Comparison of ENCODE assay signal across 14 cellular contexts in the genomic region with DNA sequence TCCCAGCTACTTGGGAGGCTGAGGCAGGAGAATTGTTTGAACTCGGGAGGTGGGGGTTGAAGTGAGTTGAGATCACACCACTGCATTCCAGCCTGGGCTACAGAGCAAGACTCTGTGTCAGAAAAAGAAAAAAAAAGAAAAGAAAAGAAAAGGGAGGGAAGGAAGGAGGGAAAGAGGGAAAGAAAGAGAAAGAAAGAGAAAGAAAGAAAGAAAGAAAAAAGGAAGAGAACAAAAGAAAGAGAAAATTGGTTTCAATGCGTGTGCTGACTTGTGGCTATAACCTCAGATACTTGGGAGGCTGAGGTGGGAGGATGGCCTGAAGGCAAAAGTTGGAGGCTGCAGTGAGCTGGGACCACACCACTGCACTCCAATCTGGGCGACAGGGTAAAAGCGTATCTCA.
"Had no signal": no experiment of that assay in that cellular context is flagged by ENCODE, and none has a peak within 500 bp of the region (broad histone marks: within the 10 kb centered on the region; RNA-seq: fewer than 3 reads in every experiment).

No MANE protein-coding gene starts in this region.

- H3K4me3 ChIP-seq: body of pancreas, colonic mucosa, esophagus muscularis mucosa had no signal

- H3K27ac ChIP-seq: body of pancreas, colonic mucosa, esophagus muscularis mucosa had no signal

- H3K36me3 ChIP-seq: colonic mucosa, esophagus muscularis mucosa, upper lobe of right lung had no signal

- H3K27me3 ChIP-seq: colonic mucosa, upper lobe of right lung had no signal

- ATAC-seq: activated T-cell treated with anti-CD3 and anti-CD28 coated beads, Interleukin-2, amount 50 U/mL, for 4 hours; body of pancreas had no signal

- H3K4me1 ChIP-seq: body of pancreas, colonic mucosa, esophagus muscularis mucosa had no signal

- DNase-seq: activated CD4-positive, alpha-beta memory T cell treated with anti-CD3 and anti-CD28 coated beads for 36 hours; activated CD4-positive, CD25-positive, alpha-beta regulatory T cell treated with anti-CD3 and anti-CD28 coated beads, Interleukin-2, amount 50 U/mL, for 72 hours; activated effector memory CD4-positive, alpha-beta T cell treated with Interleukin-2 at 50 U/mL for 16 hours; activated T-cell treated with anti-CD3 and anti-CD28 coated beads, Interleukin-2, amount 50 U/mL, for 4 hours; amniotic stem cell; body of pancreas; colonic mucosa; posterior cingulate gyrus; stimulated activated CD4-positive, alpha-beta T cell treated with anti-CD3 and anti-CD28 coated beads, Interleukin-15, amount 100 ng/mL, for 24 hours; stimulated activated CD4-positive, alpha-beta T cell treated with anti-CD3 and anti-CD28 coated beads, Interleukin-4, amount 100 ng/mL, for 1 hour; stimulated activated naive CD4-positive, alpha-beta T cell; substantia nigra; upper lobe of right lung had no signal

- H3K9me3 ChIP-seq: body of pancreas, colonic mucosa, esophagus muscularis mucosa, upper lobe of right lung had no signal
